Comparison of ENCODE assay signal across 8 cellular contexts in the genomic region with DNA sequence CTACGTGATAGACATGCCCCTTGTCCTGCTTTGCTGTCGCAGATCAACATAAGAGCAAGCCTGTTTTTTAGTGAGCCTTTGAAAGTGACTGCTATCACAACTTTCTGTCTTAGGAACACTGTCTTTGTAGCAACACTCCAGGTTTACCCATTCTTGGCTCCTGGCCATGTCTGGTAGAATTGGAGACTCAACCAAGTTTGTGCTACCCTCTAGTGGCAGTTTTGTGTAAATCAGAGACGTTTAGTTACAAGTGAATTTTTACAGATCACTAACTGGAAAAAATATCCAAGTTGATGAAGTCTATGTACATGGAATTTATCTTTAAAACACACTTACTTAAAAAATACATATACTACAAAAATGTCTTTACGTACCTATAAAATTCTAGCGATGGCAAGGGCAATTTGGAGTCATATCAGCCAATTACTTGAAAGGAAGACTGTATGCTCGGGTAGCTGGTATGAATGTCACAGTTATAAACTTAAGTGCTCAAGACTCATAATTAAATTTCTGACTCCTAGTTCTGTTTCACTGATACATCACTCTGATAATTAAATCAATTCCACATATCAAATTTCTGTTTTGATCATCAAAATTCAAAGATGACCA.
DNase-seq lines count a peak whose midpoint lies in the region; ATAC-seq and TF ChIP-seq lines count a peak whose summit lies in the region.

No MANE protein-coding gene starts in this region.

- in situ Hi-C loops in GM13976 (cut with MboI; ENCODE audit: low sequenced_read_pairs, unreplicated experiment): no loop called here

- DNase-seq in AG08396 (ENCODE audit: low spot score) (peak; percentile 64), GM13976 (ENCODE audit: low spot score) (peak; percentile 26), NCI-H1417 (lab: John Stamatoyannopoulos, UW) (peak; percentile 68 to 93 (median 87)), SKM-1 (lab: John Stamatoyannopoulos, UW; ENCODE audit: unreplicated experiment) (peak; percentile 63), kidney tubule cell (ENCODE audit: low spot score) (peak; percentile 80)
- peak; percentile 44 for DNase-seq in central memory CD4-positive, alpha-beta T cell
- peak; percentile 40 for DNase-seq in stimulated activated CD8-positive, alpha-beta memory T cell treated with anti-CD3 and anti-CD28 coated beads, Interleukin-4, amount 100 ng/mL, for 48 hours

- peak; percentile 78 for ATAC-seq in HG02852 (IDR thresholded peaks at IDR 0.05; ENCODE audit: unreplicated experiment)

- peak; percentile 49 for TF ChIP-seq CTCF in GM13976 (IDR thresholded peaks at IDR 0.05; ENCODE audit: borderline replicate concordance, control extremely low read depth, extremely low read depth, insufficient read depth, missing control alignments)

Comparison
In these comparisons a context has a peak if more than half of its experiments do, and no peak if none do; other contexts are left out.
1. Peak in every context shown above with its lines: DNase-seq and ATAC-seq.
2. DNase-seq: peak in every context shown above with its lines; median percentile 87 in NCI-H1417; 80 in kidney tubule cell; 64 in AG08396; 63 in SKM-1; 44 in central memory CD4-positive, alpha-beta T cell; 40 in stimulated activated CD8-positive, alpha-beta memory T cell treated with anti-CD3 and anti-CD28 coated beads, Interleukin-4, amount 100 ng/mL, for 48 hours; 26 in GM13976.